In the genomic region with DNA sequence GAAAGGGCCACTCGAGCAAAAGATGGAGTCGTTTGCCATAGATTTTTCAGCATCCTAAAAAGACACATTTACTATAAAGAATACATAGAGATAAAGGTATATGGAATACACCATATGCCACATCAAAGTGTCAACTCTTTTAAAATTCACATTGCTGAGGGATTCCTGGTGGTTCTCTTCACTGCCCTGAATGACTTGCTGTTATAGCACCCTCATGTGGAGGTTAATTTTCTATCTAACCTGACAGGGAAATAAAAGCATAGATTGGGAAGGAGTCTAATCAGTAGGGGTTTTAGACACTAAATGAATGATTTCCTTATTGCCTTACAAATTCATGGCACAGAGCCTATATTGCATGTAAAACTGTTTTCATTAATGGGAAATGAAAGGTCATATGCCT, we compare ENCODE assay signal across 12 cellular contexts. TPM values are rescaled to one million over a fixed set of nuclear protein-coding genes. Genes with fewer than 3 reads are reported as not detected.
DNase-seq lines count a peak whose midpoint lies in the region; ATAC-seq, FAIRE-seq and TF ChIP-seq lines count a peak whose summit lies in the region.
"Had no signal": no experiment of that assay in that cellular context is flagged by ENCODE, and none has a peak within 500 bp of the region (broad histone marks: within the 10 kb centered on the region; RNA-seq: fewer than 3 reads in every experiment).

No MANE protein-coding gene starts in this region.

- DNase-seq in GM12864 (ENCODE audit: low read depth) (no peak), NCI-H526 (lab: John Stamatoyannopoulos, UW) (peak; percentile 60 to 76), epithelial cell of esophagus (ENCODE audit: low read depth) (no peak), H4 (ENCODE audit: low spot score) (no peak), GM12892 (ENCODE audit: insufficient read length) (no peak), trophoblast cell (no peak)
- DNase-seq: activated T-cell treated with anti-CD3 and anti-CD28 coated beads, Interleukin-2, amount 50 U/mL, for 1 hour; NCI-H226; pancreas; stimulated activated naive CD4-positive, alpha-beta T cell treated with Interleukin-2 at 50 U/mL for 16 hours had no signal

- H2AFZ ChIP-seq in trophoblast cell (ENCODE audit: insufficient read depth, low read length, poor library complexity) = no peak overlapping the region

- no peaks in the 10 kb centered on the region for H3K4me1 ChIP-seq in trophoblast cell (ENCODE audit: control insufficient read depth in 1 of 2, insufficient read depth in 2 of 2, low read length in 2 of 2)

- H3K27ac ChIP-seq in 22Rv1 = no peak overlapping the region
- H3K27ac ChIP-seq in trophoblast cell (ENCODE audit: low read depth, low read length) = no peak overlapping the region
- H3K27ac ChIP-seq: pancreas had no signal

- H3K9ac ChIP-seq in trophoblast cell (ENCODE audit: low read length) = no peak overlapping the region

- H4K12ac ChIP-seq in trophoblast cell (ENCODE audit: low read depth, low read length) = no peak overlapping the region

- no peak for FAIRE-seq in GM12892 (lab: Jason Lieb, UNC)
- FAIRE-seq: pancreas had no signal

- no peaks in the 10 kb centered on the region for H3K79me1 ChIP-seq in trophoblast cell (ENCODE audit: low read length)

- no peak overlapping the region for H3K14ac ChIP-seq in trophoblast cell (ENCODE audit: low read length)

- H3K23ac ChIP-seq in trophoblast cell (ENCODE audit: low read length) = no peak overlapping the region

- TF ChIP-seq POLR2A in GM12892 (IDR thresholded peaks at IDR 0.05; ENCODE audit: low read depth, low read length) = no peak

- no peak overlapping the region for H4K91ac ChIP-seq in trophoblast cell (ENCODE audit: low read depth, low read length)

- no peaks in the 10 kb centered on the region for H3K27me3 ChIP-seq in trophoblast cell (ENCODE audit: insufficient read depth, low read length)
- H3K27me3 ChIP-seq: pancreas had no signal

- H4K8ac ChIP-seq in trophoblast cell (ENCODE audit: low read depth, low read length) = no peak overlapping the region

- H2BK120ac ChIP-seq in trophoblast cell (ENCODE audit: insufficient read depth, low read length, poor library complexity) = no peak overlapping the region

- H2AK5ac ChIP-seq in trophoblast cell (ENCODE audit: low read length) = no peak overlapping the region

- no peak overlapping the region for H3K4me2 ChIP-seq in trophoblast cell (ENCODE audit: low read length)

- H2BK12ac ChIP-seq in trophoblast cell (ENCODE audit: low read length) = no peak overlapping the region

- no peak overlapping the region for H3K18ac ChIP-seq in trophoblast cell (ENCODE audit: low read length)

- no peak overlapping the region for H3K4ac ChIP-seq in trophoblast cell (ENCODE audit: low read depth, low read length)

- WGBS in trophoblast cell (ENCODE audit: extremely low coverage, insufficient coverage, insufficient read length) = no CpG with 5 or more reads among the region's 2 CpGs

- H3K79me2 ChIP-seq in trophoblast cell (ENCODE audit: control insufficient read depth, insufficient read depth, low read length, poor library complexity) = no peaks in the 10 kb centered on the region

- TF ChIP-seq CTCF in 22Rv1 (IDR thresholded peaks at IDR 0.05) = peak; percentile 67
- TF ChIP-seq CTCF in GM12864 (IDR thresholded peaks at IDR 0.05; ENCODE audit: low read depth, low read length, missing control alignments) = peak; percentile 29
- peak; percentile 31 for TF ChIP-seq CTCF in epithelial cell of esophagus (IDR thresholded peaks at IDR 0.05; ENCODE audit: insufficient read depth, low read depth, low read length, missing control alignments)

- H3K9me3 ChIP-seq in trophoblast cell (ENCODE audit: insufficient read depth, low read depth, low read length) = no peaks in the 10 kb centered on the region
- H3K9me3 ChIP-seq: pancreas had no signal

- ATAC-seq in HG03432 (IDR thresholded peaks at IDR 0.05; ENCODE audit: unreplicated experiment) = no peak

- H3K4me3 ChIP-seq in GM12864 (ENCODE audit: low read depth, low read length) = no peak overlapping the region
- no peak overlapping the region for H3K4me3 ChIP-seq in epithelial cell of esophagus (ENCODE audit: low read length)
- no peak overlapping the region for H3K4me3 ChIP-seq in trophoblast cell (ENCODE audit: low read depth, low read length)
- H3K4me3 ChIP-seq: pancreas had no signal

- H3K36me3 ChIP-seq in trophoblast cell (ENCODE audit: control insufficient read depth in 1 of 2, insufficient read depth in 2 of 2, low read length in 2 of 2) = no peaks in the 10 kb centered on the region
- H3K36me3 ChIP-seq: pancreas had no signal

- no peak overlapping the region for H2BK5ac ChIP-seq in trophoblast cell (ENCODE audit: low read depth, low read length, poor library complexity)

RNA-seq across cellular contexts. Expression of gene DNAH11, which starts 25.9 kb away (rescaled TPM):
- total RNA-seq in H4 (2014; rRNA removed; shearing (Covaris generic)) = 53.6 and 60.4 TPM in 2 replicates
- 0.38 TPM for polyA plus RNA-seq in GM12892 (2012; ENCODE audit: missing spikeins)
- polyA plus RNA-seq in trophoblast cell (2013) = 0.17 and 0.38 TPM in 2 replicates

Comparison
In these comparisons a context has a peak if more than half of its experiments do, and no peak if none do; other contexts are left out.
1. DNase-seq: peak in NCI-H526 (2 of 2); none in GM12864 (single experiment), epithelial cell of esophagus (single experiment), H4 (single experiment), GM12892 (single experiment) and trophoblast cell (0 of 2).
2. Peak in every context shown above with its lines, with median percentiles within 50 percentile points of each other: CTCF ChIP-seq.